Comparison of ENCODE assay signal across 19 cellular contexts in genomic region chr12:50533971-50534370, GRCh38. TPM values are rescaled to one million over a fixed set of nuclear protein-coding genes. Genes with fewer than 3 reads are reported as not detected.
DNase-seq lines count a peak whose midpoint lies in the region; ATAC-seq, FAIRE-seq and TF ChIP-seq lines count a peak whose summit lies in the region.
"Had no signal": no experiment of that assay in that cellular context is flagged by ENCODE, and none has a peak within 500 bp of the region (broad histone marks: within the 10 kb centered on the region; RNA-seq: fewer than 3 reads in every experiment).

No MANE protein-coding gene starts in this region.

- H3K4me2 ChIP-seq in astrocyte (ENCODE audit: low read length): peak overlapping the region; percentile 11

- no peaks in the 10 kb centered on the region for H3K9me3 ChIP-seq in astrocyte (ENCODE audit: insufficient read depth, low read depth, low read length)
- H3K9me3 ChIP-seq in naive thymus-derived CD4-positive, alpha-beta T cell (ENCODE audit: control insufficient read depth in 2 of 3, low read length in 3 of 3): no peaks in the 10 kb centered on the region
- H3K9me3 ChIP-seq: lower lobe of right lung had no signal

- H2AFZ ChIP-seq in astrocyte (ENCODE audit: low read depth, low read length): no peak overlapping the region

- POLR2A ChIA-PET in naive thymus-derived CD4-positive, alpha-beta T cell (lab: Charles Lee): interaction anchor here (0.6 to 1.0 kb wide), 3 partner anchors 13 to 263 kb away, joined by 3 to 4 read pairs (median 3); no protein-coding TSS in a partner anchor
- POLR2A ChIA-PET in WTC11 (lab: Charles Lee): no interaction called here

- H3K27me3 Mint-ChIP-seq in astrocyte (ENCODE audit: low read depth, unreplicated experiment): no peaks in the 10 kb centered on the region
- no peaks in the 10 kb centered on the region for H3K27me3 Mint-ChIP-seq in naive thymus-derived CD4-positive, alpha-beta T cell
- H3K27me3 Mint-ChIP-seq in WTC11 (ENCODE audit: low read depth): no peaks in the 10 kb centered on the region
- H3K27me3 Mint-ChIP-seq: brain, progenitor cell of endocrine pancreas had no signal

- CTCF ChIA-PET in naive thymus-derived CD4-positive, alpha-beta T cell (lab: Charles Lee): no interaction called here
- CTCF ChIA-PET in WTC11 (lab: Charles Lee): interaction anchor here (0.6 kb wide), 1 partner anchor 230 kb away, joined by 4 read pairs; the partner anchor contains the start of gene ATF1

- peaks cover 32% of the 10 kb centered on the region for H4K20me1 ChIP-seq in astrocyte (ENCODE audit: insufficient read depth, low read length)

- H3K27ac ChIP-seq in astrocyte (ENCODE audit: low read depth, low read length): peak overlapping the region; percentile 82
- peak overlapping the region; percentile 50 for H3K27ac ChIP-seq in naive thymus-derived CD4-positive, alpha-beta T cell (ENCODE audit: low read depth, low read length)
- H3K27ac ChIP-seq: lower lobe of right lung had no signal

- DNase-seq in AG20443 (ENCODE audit: low spot score): peak; percentile 24
- peak; percentile 53 for DNase-seq in HCEC 1CT
- peak; percentile 29 for DNase-seq in astrocyte (ENCODE audit: low read depth)
- DNase-seq in naive thymus-derived CD4-positive, alpha-beta T cell: no peak
- DNase-seq in WTC11 (ENCODE audit: low spot score): no peak
- DNase-seq in AG08396 (ENCODE audit: low spot score): no peak
- no peak for DNase-seq in NCI-H2227 (lab: John Stamatoyannopoulos, UW; ENCODE audit: unreplicated experiment)
- DNase-seq: activated CD4-positive, CD25-positive, alpha-beta regulatory T cell; activated naive CD4-positive, alpha-beta T cell; CD8-positive, alpha-beta T cell; lower lobe of right lung; natural killer cell; NCI-H748 treated with DMSO at 0.1 percent for 48 hours; stimulated activated CD4-positive, alpha-beta T cell treated with anti-CD3 and anti-CD28 coated beads, Interleukin-15, amount 100 ng/mL, for 24 hours; substantia nigra had no signal

- H3K9ac ChIP-seq in astrocyte (ENCODE audit: low read length): no peak overlapping the region

- H3K9me3 Mint-ChIP-seq in astrocyte (ENCODE audit: unreplicated experiment) (no peaks in the 10 kb centered on the region), WTC11 (no peaks in the 10 kb centered on the region)
- no peaks in the 10 kb centered on the region for H3K9me3 Mint-ChIP-seq in naive thymus-derived CD4-positive, alpha-beta T cell
- H3K9me3 Mint-ChIP-seq: CD8-positive, alpha-beta T cell; natural killer cell had no signal

- H3K79me2 ChIP-seq in astrocyte (ENCODE audit: insufficient read depth, low read length): peaks cover 74% of the 10 kb centered on the region

- no peaks in the 10 kb centered on the region for H3K27me3 ChIP-seq in astrocyte (ENCODE audit: insufficient read depth, low read length)
- H3K27me3 ChIP-seq in naive thymus-derived CD4-positive, alpha-beta T cell (ENCODE audit: control insufficient read depth in 2 of 2, insufficient read depth in 2 of 2, low read length in 2 of 2): no peaks in the 10 kb centered on the region

- peaks cover 3% of the 10 kb centered on the region for H3K36me3 Mint-ChIP-seq in astrocyte (ENCODE audit: low read depth, unreplicated experiment)
- peaks cover under 1 to 17% (median 12%) of the 10 kb centered on the region in 5 donors for H3K36me3 Mint-ChIP-seq in naive thymus-derived CD4-positive, alpha-beta T cell
- no peaks in the 10 kb centered on the region for H3K36me3 Mint-ChIP-seq in WTC11
- H3K36me3 Mint-ChIP-seq: natural killer cell had no signal

- H3K4me1 Mint-ChIP-seq in astrocyte (ENCODE audit: low read depth, unreplicated experiment): peaks cover 29% of the 10 kb centered on the region
- peaks cover 17 to 35% (median 29%) of the 10 kb centered on the region in 7 donors for H3K4me1 Mint-ChIP-seq in naive thymus-derived CD4-positive, alpha-beta T cell
- H3K4me1 Mint-ChIP-seq in WTC11: peaks cover 25% of the 10 kb centered on the region

- no peak overlapping the region for H3K4me3 ChIP-seq in astrocyte (ENCODE audit: insufficient read depth, low read depth, low read length)
- H3K4me3 ChIP-seq in naive thymus-derived CD4-positive, alpha-beta T cell (ENCODE audit: low read length): no peak overlapping the region
- H3K4me3 ChIP-seq: lower lobe of right lung had no signal

- TF ChIP-seq CTCF in astrocyte (IDR thresholded peaks at IDR 0.05; ENCODE audit: insufficient read depth, low read depth, low read length) (no peak), WTC11 (IDR thresholded peaks at IDR 0.05) (no peak)

- H3K36me3 ChIP-seq in astrocyte (ENCODE audit: insufficient read depth, low read length): no peaks in the 10 kb centered on the region
- no peaks in the 10 kb centered on the region for H3K36me3 ChIP-seq in naive thymus-derived CD4-positive, alpha-beta T cell (ENCODE audit: control insufficient read depth in 2 of 3, insufficient read depth in 3 of 3, low read length in 3 of 3)
- H3K36me3 ChIP-seq: lower lobe of right lung had no signal

- no peak overlapping the region for H3K4me3 Mint-ChIP-seq in astrocyte (ENCODE audit: unreplicated experiment)
- H3K4me3 Mint-ChIP-seq in naive thymus-derived CD4-positive, alpha-beta T cell: no peak overlapping the region
- H3K4me3 Mint-ChIP-seq in WTC11: no peak overlapping the region
- H3K4me3 Mint-ChIP-seq: brain; CD8-positive, alpha-beta T cell; natural killer cell had no signal

- no peak for FAIRE-seq in astrocyte (lab: Jason Lieb, UNC)
- FAIRE-seq: RCC 7860 had no signal

- intact Hi-C loops in naive thymus-derived CD4-positive, alpha-beta T cell (cut with micrococcal nuclease): loop anchor here (1.0 to 5.0 kb wide), 3 partner anchors 8 to 63 kb away; no protein-coding TSS in a partner anchor

- H3K27ac Mint-ChIP-seq in astrocyte (ENCODE audit: unreplicated experiment) (no peak overlapping the region), WTC11 (no peak overlapping the region)
- H3K27ac Mint-ChIP-seq in naive thymus-derived CD4-positive, alpha-beta T cell: peak overlapping the region in 1 of 9 donors; percentile 65
- H3K27ac Mint-ChIP-seq: brain, progenitor cell of endocrine pancreas had no signal

- no peak for ATAC-seq in naive thymus-derived CD4-positive, alpha-beta T cell
- ATAC-seq in WTC11: no peak
- no peak for ATAC-seq in HG02610 (IDR thresholded peaks at IDR 0.05; ENCODE audit: unreplicated experiment)
- ATAC-seq: CD8-positive, alpha-beta T cell; lower lobe of right lung had no signal

- peaks cover 36% of the 10 kb centered on the region for H3K4me1 ChIP-seq in astrocyte (ENCODE audit: insufficient read depth, low read length)
- H3K4me1 ChIP-seq in naive thymus-derived CD4-positive, alpha-beta T cell (ENCODE audit: control insufficient read depth in 2 of 2, insufficient read depth in 2 of 2, low read length in 2 of 2): peaks cover 11 to 38% of the 10 kb centered on the region in 2 donors

TF ChIP-seq in WTC11, 78 proteins besides CTCF, POLR2A, EP300 and RAD21:
- TF ChIP-seq PREB (CRISPR knock-in tag; IDR thresholded peaks at IDR 0.05; ENCODE audit: borderline replicate concordance) (no peak), KAT7 (CRISPR knock-in tag; IDR thresholded peaks at IDR 0.05; ENCODE audit: borderline replicate concordance) (no peak), GRHL2 (CRISPR knock-in tag; IDR thresholded peaks at IDR 0.05; ENCODE audit: insufficient replicate concordance, severe bottlenecking) (no peak), USF1 (CRISPR knock-in tag; IDR thresholded peaks at IDR 0.05) (no peak), SMAD3 (CRISPR knock-in tag; IDR thresholded peaks at IDR 0.05; ENCODE audit: borderline replicate concordance) (no peak)

RNA-seq across cellular contexts. Expression of gene DIP2B, which starts 29.2 kb away (rescaled TPM):
- total RNA-seq in astrocyte (53.2 and 57.4 TPM in 2 replicates), WTC11 (2021) (20.6 to 26.1 TPM (median 22.0 TPM) in 3 replicates)
- total RNA-seq in naive thymus-derived CD4-positive, alpha-beta T cell: 10 to 100 TPM; 34.1 to 41.8 (median 39.9) TPM
- 10 to 100 TPM; 10.0 to 23.5 TPM for polyA plus RNA-seq in naive thymus-derived CD4-positive, alpha-beta T cell

Comparison
In these comparisons a context has a peak if more than half of its experiments do, and no peak if none do; other contexts are left out.
1. DNase-seq: peak in AG20443 (single experiment), HCEC 1CT (single experiment) and astrocyte (single experiment); none in naive thymus-derived CD4-positive, alpha-beta T cell (0 of 9), WTC11 (single experiment), AG08396 (single experiment) and NCI-H2227 (single experiment).